Comparison of ENCODE assay signal across 1 cellular context in genomic region chr6:125749112-125749863, GRCh38.
TF ChIP-seq lines count a peak whose summit lies in the region.

HEY2 (plus strand) TSS chr6:125749632; CDS start chr6:125749777, 145 bp downstream.

TF ChIP-seq in K562, 482 proteins besides CTCF, POLR2A, EP300 and RAD21 (continued from another document and continues in another):
- TF ChIP-seq, protein P1, sequence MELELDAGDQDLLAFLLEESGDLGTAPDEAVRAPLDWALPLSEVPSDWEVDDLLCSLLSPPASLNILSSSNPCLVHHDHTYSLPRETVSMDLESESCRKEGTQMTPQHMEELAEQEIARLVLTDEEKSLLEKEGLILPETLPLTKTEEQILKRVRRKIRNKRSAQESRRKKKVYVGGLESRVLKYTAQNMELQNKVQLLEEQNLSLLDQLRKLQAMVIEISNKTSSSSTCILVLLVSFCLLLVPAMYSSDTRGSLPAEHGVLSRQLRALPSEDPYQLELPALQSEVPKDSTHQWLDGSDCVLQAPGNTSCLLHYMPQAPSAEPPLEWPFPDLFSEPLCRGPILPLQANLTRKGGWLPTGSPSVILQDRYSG (tag; conservative IDR thresholded peaks at IDR 0.05; ENCODE audit: low read depth): no peak
- TF ChIP-seq ZNF124 (CRISPR knock-in tag; IDR thresholded peaks at IDR 0.05) (no peak), ATF4 (CRISPR knock-in tag; IDR thresholded peaks at IDR 0.05) (no peak), CREB3L1 (IDR thresholded peaks at IDR 0.05; ENCODE audit: borderline replicate concordance, low read depth) (peak; percentile 55; the same call in 1 of the 2 replicates), ZBTB11 (CRISPR knock-in tag; IDR thresholded peaks at IDR 0.05) (no peak; a peak in 1 of 6 replicates), SLC30A9 (CRISPR knock-in tag; IDR thresholded peaks at IDR 0.05) (no peak), HSF4 (CRISPR knock-in tag; IDR thresholded peaks at IDR 0.05; ENCODE audit: borderline replicate concordance) (no peak), RBM25 (IDR thresholded peaks at IDR 0.05; ENCODE audit: low read depth, low read length, severe bottlenecking) (peak; percentile 94), ZNF232 (CRISPR knock-in tag; IDR thresholded peaks at IDR 0.05) (no peak), KLF10 (CRISPR knock-in tag; IDR thresholded peaks at IDR 0.05) (no peak), ZNF76 (CRISPR knock-in tag; IDR thresholded peaks at IDR 0.05; ENCODE audit: borderline replicate concordance) (no peak), DPF2 (IDR thresholded peaks at IDR 0.05) (no peak), GABPB1 (CRISPR knock-in tag; IDR thresholded peaks at IDR 0.05) (peak; percentile 52), ZNF740 (CRISPR knock-in tag; IDR thresholded peaks at IDR 0.05) (peak; percentile 82), ZNF740 (tag; IDR thresholded peaks at IDR 0.05) (0 out of 4 replicates have a peak, but pooled peaks of 1 of the 2 experiments have one; percentile 55), PTBP1 (IDR thresholded peaks at IDR 0.05; ENCODE audit: low read depth, low read length) (no peak), MXI1 (IDR thresholded peaks at IDR 0.05; ENCODE audit: low read depth, low read length) (no peak; the same call in 1 of the 2 replicates), HDAC2 (IDR thresholded peaks at IDR 0.05) (no peak), STAG1 (CRISPR knock-in tag; IDR thresholded peaks at IDR 0.05; ENCODE audit: borderline replicate concordance) (no peak), SP1 (CRISPR knock-in tag; IDR thresholded peaks at IDR 0.05) (peak; percentile 74; the same call in 1 of the 2 replicates), TAF15 (IDR thresholded peaks at IDR 0.05; ENCODE audit: low read depth, low read length) (no peak), RFX5 (IDR thresholded peaks at IDR 0.05; ENCODE audit: low read depth, low read length) (no peak), EGR1 (conservative IDR thresholded peaks at IDR 0.05) (peak; percentile 82), TARDBP (IDR thresholded peaks at IDR 0.05) (peak; percentile 56; the same call in 1 of the 2 replicates), TCF7 (IDR thresholded peaks at IDR 0.05; ENCODE audit: borderline replicate concordance) (no peak), NRF1 (conservative IDR thresholded peaks at IDR 0.05 in 1 of 2, IDR thresholded peaks at IDR 0.05 in 1 of 2) (peak; percentile 87 to 88; a peak in 2 of 4 replicates), MAZ (CRISPR knock-in tag; conservative IDR thresholded peaks at IDR 0.05 in 1 of 2, IDR thresholded peaks at IDR 0.05 in 1 of 2) (peak; percentile 78 to 97), HCFC1 (IDR thresholded peaks at IDR 0.05; ENCODE audit: low read depth, low read length) (no peak), HMG20A (CRISPR knock-in tag; conservative IDR thresholded peaks at IDR 0.05) (no peak), ZNF551 (CRISPR knock-in tag; IDR thresholded peaks at IDR 0.05) (no peak), BCOR (IDR thresholded peaks at IDR 0.05) (no peak), SRSF1 (IDR thresholded peaks at IDR 0.05; ENCODE audit: low read depth, low read length) (no peak), NR2C2 (CRISPR knock-in tag; IDR thresholded peaks at IDR 0.05) (no peak), NR2C2 (tag; IDR thresholded peaks at IDR 0.05) (no peak), ASH1L (IDR thresholded peaks at IDR 0.05; ENCODE audit: borderline replicate concordance, low read depth, partially characterized antibody) (no peak), RNF2 (IDR thresholded peaks at IDR 0.05) (0 out of 2 replicates have a peak, but pooled peaks have one; percentile 24), NFATC3 (IDR thresholded peaks at IDR 0.05) (no peak), ZNF347 (CRISPR knock-in tag; IDR thresholded peaks at IDR 0.05; ENCODE audit: low read depth) (no peak), ZNF589 (CRISPR knock-in tag; IDR thresholded peaks at IDR 0.05; ENCODE audit: low read depth) (no peak), CBFA2T3 (IDR thresholded peaks at IDR 0.05) (no peak), ZNF263 (CRISPR knock-in tag; IDR thresholded peaks at IDR 0.05; ENCODE audit: borderline replicate concordance) (no peak), ZHX1 (conservative IDR thresholded peaks at IDR 0.05; ENCODE audit: low read length) (no peak), ZNF436 (CRISPR knock-in tag; IDR thresholded peaks at IDR 0.05) (no peak), CAMTA2 (CRISPR knock-in tag; conservative IDR thresholded peaks at IDR 0.05) (no peak), POLR2AphosphoS5 (IDR thresholded peaks at IDR 0.05; ENCODE audit: control insufficient read depth, insufficient read depth, low read depth, low read length) (no peak), JUN (IDR thresholded peaks at IDR 0.05; ENCODE audit: borderline replicate concordance, low read depth, low read length) (no peak), JUN (CRISPR knock-in tag; IDR thresholded peaks at IDR 0.05; ENCODE audit: borderline replicate concordance) (0 out of 2 replicates have a peak, but pooled peaks have one; percentile 22), FOXM1 (IDR thresholded peaks at IDR 0.05; ENCODE audit: low read depth) (no peak), FOXM1 (CRISPR knock-in tag; IDR thresholded peaks at IDR 0.05; ENCODE audit: low read depth) (no peak), ZFPM2 (CRISPR knock-in tag; IDR thresholded peaks at IDR 0.05) (no peak), CGGBP1 (CRISPR knock-in tag; IDR thresholded peaks at IDR 0.05) (no peak), HLTF (IDR thresholded peaks at IDR 0.05) (no peak), ERF (CRISPR knock-in tag; IDR thresholded peaks at IDR 0.05) (no peak), HNRNPLL (IDR thresholded peaks at IDR 0.05; ENCODE audit: low read depth, low read length, poor library complexity, severe bottlenecking) (peak; percentile 45), ZNF507 (tag; conservative IDR thresholded peaks at IDR 0.05) (no peak), ZFP30 (CRISPR knock-in tag; IDR thresholded peaks at IDR 0.05; ENCODE audit: borderline replicate concordance) (no peak), IFI16 (CRISPR knock-in tag; IDR thresholded peaks at IDR 0.05) (no peak), MEIS2 (IDR thresholded peaks at IDR 0.05; ENCODE audit: partially characterized antibody) (peak; percentile 15), MYBL2 (IDR thresholded peaks at IDR 0.05; ENCODE audit: low read depth) (no peak), MYBL2 (CRISPR knock-in tag; IDR thresholded peaks at IDR 0.05; ENCODE audit: borderline replicate concordance) (no peak)
- TF ChIP-seq, protein P2, sequence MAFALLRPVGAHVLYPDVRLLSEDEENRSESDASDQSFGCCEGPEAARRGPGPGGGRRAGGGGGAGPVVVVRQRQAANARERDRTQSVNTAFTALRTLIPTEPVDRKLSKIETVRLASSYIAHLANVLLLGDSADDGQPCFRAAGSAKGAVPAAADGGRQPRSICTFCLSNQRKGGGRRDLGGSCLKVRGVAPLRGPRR (CRISPR knock-in tag; IDR thresholded peaks at IDR 0.05): no peak
- TF ChIP-seq, protein P3, sequence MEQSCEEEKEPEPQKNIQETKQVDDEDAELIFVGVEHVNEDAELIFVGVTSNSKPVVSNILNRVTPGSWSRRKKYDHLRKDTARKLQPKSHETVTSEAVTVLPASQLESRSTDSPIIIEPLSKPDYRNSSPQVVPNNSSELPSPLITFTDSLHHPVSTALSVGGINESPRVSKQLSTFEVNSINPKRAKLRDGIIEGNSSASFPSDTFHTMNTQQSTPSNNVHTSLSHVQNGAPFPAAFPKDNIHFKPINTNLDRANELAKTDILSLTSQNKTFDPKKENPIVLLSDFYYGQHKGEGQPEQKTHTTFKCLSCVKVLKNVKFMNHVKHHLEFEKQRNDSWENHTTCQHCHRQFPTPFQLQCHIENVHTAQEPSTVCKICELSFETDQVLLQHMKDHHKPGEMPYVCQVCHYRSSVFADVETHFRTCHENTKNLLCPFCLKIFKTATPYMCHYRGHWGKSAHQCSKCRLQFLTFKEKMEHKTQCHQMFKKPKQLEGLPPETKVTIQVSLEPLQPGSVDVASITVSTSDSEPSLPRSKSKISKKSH (CRISPR knock-in tag; IDR thresholded peaks at IDR 0.05): no peak
- TF ChIP-seq, protein P4, sequence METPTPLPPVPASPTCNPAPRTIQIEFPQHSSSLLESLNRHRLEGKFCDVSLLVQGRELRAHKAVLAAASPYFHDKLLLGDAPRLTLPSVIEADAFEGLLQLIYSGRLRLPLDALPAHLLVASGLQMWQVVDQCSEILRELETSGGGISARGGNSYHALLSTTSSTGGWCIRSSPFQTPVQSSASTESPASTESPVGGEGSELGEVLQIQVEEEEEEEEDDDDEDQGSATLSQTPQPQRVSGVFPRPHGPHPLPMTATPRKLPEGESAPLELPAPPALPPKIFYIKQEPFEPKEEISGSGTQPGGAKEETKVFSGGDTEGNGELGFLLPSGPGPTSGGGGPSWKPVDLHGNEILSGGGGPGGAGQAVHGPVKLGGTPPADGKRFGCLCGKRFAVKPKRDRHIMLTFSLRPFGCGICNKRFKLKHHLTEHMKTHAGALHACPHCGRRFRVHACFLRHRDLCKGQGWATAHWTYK (CRISPR knock-in tag; IDR thresholded peaks at IDR 0.05): no peak
- TF ChIP-seq, protein P5, sequence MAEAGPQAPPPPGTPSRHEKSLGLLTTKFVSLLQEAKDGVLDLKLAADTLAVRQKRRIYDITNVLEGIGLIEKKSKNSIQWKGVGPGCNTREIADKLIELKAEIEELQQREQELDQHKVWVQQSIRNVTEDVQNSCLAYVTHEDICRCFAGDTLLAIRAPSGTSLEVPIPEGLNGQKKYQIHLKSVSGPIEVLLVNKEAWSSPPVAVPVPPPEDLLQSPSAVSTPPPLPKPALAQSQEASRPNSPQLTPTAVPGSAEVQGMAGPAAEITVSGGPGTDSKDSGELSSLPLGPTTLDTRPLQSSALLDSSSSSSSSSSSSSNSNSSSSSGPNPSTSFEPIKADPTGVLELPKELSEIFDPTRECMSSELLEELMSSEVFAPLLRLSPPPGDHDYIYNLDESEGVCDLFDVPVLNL (CRISPR knock-in tag; IDR thresholded peaks at IDR 0.05; ENCODE audit: low read depth): no peak
